Comparison of ENCODE assay signal across 7 cellular contexts in the genomic region with DNA sequence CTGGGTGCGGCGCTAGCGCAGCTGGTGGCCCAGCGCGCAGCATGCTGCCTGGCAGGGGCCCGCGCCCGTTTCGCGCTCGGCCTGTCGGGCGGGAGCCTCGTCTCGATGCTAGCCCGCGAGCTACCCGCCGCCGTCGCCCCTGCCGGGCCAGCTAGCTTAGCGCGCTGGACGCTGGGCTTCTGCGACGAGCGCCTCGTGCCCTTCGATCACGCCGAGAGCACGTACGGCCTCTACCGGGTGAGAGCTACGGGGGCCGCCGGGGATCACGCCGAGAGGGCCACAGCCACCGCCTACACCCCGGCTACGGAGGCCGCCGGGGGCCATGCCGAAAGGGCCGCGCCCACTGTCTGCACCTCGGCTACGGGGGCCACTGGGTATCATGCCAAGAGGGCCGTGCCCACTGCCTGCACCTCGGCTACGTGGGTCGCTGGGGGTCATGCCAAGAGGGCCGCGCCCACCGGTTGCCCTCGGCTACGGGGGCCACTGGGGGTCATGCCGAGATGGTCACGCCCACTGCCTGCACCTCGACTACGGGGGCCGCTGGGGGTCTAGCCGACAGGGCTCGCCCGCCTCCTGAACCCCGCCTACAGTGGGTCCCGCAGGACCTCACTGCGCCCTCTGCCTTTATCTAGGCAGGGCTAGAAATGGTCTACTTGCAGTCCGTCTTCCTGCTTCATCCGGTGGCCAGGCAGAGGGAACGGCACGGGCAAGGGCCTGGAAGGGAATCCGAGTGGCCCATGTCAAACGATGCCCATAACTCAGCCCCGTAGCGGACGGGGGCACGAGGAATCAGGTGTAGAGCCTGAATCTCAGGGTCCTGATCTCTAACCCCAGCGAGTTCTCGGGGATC. TPM values are rescaled to one million over a fixed set of nuclear protein-coding genes. Genes with fewer than 3 reads are reported as not detected.
A peak's percentile ranks its signal among the peaks of the same experiment; 100 is the strongest.
DNase-seq lines count a peak whose midpoint lies in the region; ATAC-seq and TF ChIP-seq lines count a peak whose summit lies in the region.

No MANE protein-coding gene starts in this region.

- peak; percentile 30; the same call in 1 of the 2 replicates for TF ChIP-seq CTCF in GM12875 (IDR thresholded peaks at IDR 0.05; ENCODE audit: borderline replicate concordance, insufficient read depth, low read depth, low read length)
- TF ChIP-seq CTCF in gastrocnemius medialis (IDR thresholded peaks at IDR 0.05 in 4 of 5, conservative IDR thresholded peaks at IDR 0.05 in 1 of 5): peak in 3 of 5 experiments; percentile 33 to 78 (median 72)

- DNase-seq in NCI-H1048 (lab: John Stamatoyannopoulos, UW) (peak; percentile 20), T-helper 9 cell (peak; percentile 74), astrocyte of the hippocampus (ENCODE audit: low read depth, low spot score) (peak; percentile 87), iPS DF 6.9 (ENCODE audit: low read depth, low spot score) (no peak), gastrocnemius medialis (peak; percentile 80 to 86)

- ATAC-seq in HG02588 (IDR thresholded peaks at IDR 0.05; ENCODE audit: unreplicated experiment): peak; percentile 54
- ATAC-seq in gastrocnemius medialis: peak; percentile 68 to 72

- no CpG with 5 or more reads among the region's 82 CpGs for WGBS in iPS DF 6.9 (ENCODE audit: insufficient coverage, insufficient read length)

- H3K27ac ChIP-seq in iPS DF 6.9 (ENCODE audit: low read length) (no peak overlapping the region), gastrocnemius medialis (peak overlapping the region; percentile 90 to 100 (median 96))

- intact Hi-C loops in gastrocnemius medialis (cut with DNase I; ENCODE audit: low total_unique reads): loop anchor here (2.0 to 5.0 kb wide), 2 partner anchors 37 to 175 kb away; a partner anchor contains a TSS

- H3K9me3 ChIP-seq in iPS DF 6.9 (ENCODE audit: control insufficient read depth, insufficient read depth, low read length) (no peaks in the 10 kb centered on the region), gastrocnemius medialis (no peaks in the 10 kb centered on the region)

- in situ Hi-C loops in gastrocnemius medialis (cut with MboI; ENCODE audit: low sequenced_read_pairs in 4 of 4): no loop called here

- H3K36me3 ChIP-seq in iPS DF 6.9 (ENCODE audit: control insufficient read depth, insufficient read depth, low read length): no peaks in the 10 kb centered on the region; the same call in 1 of the 2 replicates
- peaks cover 0 to 5% of the 10 kb centered on the region in 2 donors for H3K36me3 ChIP-seq in gastrocnemius medialis

- H3K27me3 ChIP-seq in iPS DF 6.9 (ENCODE audit: control insufficient read depth, insufficient read depth, low read length) (no peaks in the 10 kb centered on the region), gastrocnemius medialis (no peaks in the 10 kb centered on the region)

- peak overlapping the region; percentile 90 for H3K4me3 ChIP-seq in GM12875 (ENCODE audit: low read depth, low read length)
- H3K4me3 ChIP-seq in iPS DF 6.9 (ENCODE audit: low read length): peak overlapping the region; percentile 84; the same call in 1 of the 2 replicates
- peak overlapping the region; percentile 75 to 100 (median 84) for H3K4me3 ChIP-seq in gastrocnemius medialis

- TF ChIP-seq POLR2A in gastrocnemius medialis (IDR thresholded peaks at IDR 0.05): peak; percentile 76 to 82

- peaks cover 2% of the 10 kb centered on the region; the same call in 1 of the 2 replicates for H3K4me1 ChIP-seq in iPS DF 6.9 (ENCODE audit: control insufficient read depth, insufficient read depth, low read length)
- H3K4me1 ChIP-seq in gastrocnemius medialis: peaks cover 22 to 27% of the 10 kb centered on the region in 2 donors

RNA-seq across cellular contexts. Expression of a gene that starts 0.5 kb away (rescaled TPM):
- 10 to 100 TPM; 22.1 to 25.1 (median 23.4) TPM for total RNA-seq in gastrocnemius medialis

RNA-seq across cellular contexts. Expression of a gene that starts 41.6 kb away (rescaled TPM):
- total RNA-seq in gastrocnemius medialis: 10 to 100 TPM; 20.7 to 53.8 (median 43.7) TPM

RNA-seq across cellular contexts. Expression of a gene that starts 43.5 kb away (rescaled TPM):
- total RNA-seq in gastrocnemius medialis: 10 to 100 TPM; 16.6 to 33.2 (median 27.5) TPM

RNA-seq across cellular contexts. Expression of a gene that starts 51.2 kb away (rescaled TPM):
- total RNA-seq in gastrocnemius medialis: not detected
